17 cellular contexts compared by ENCODE assay signal in the genomic region with DNA sequence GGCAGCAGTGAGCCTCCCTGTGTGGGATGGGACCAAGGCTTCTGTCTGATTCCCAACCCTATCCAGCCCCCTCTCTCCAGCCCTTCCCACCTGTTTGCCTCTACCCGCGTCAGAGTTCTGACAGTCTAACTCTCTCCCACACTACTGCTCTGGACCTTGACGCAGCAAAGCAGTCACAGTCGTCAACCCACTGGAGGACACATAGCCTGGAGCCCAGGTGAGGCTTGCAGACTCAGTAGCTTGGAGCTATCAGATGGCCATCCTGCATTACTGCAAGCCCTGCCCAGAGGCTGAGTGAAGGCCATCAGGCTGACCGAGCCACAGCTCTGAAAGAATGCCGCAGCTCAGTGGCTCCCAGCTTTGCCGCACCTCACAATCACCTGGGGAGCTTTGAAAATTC. TPM values are rescaled to one million over a fixed set of nuclear protein-coding genes. Genes with fewer than 3 reads are reported as not detected.
A peak's percentile ranks its signal among the peaks of the same experiment; 100 is the strongest.
DNase-seq lines count a peak whose midpoint lies in the region; ATAC-seq and TF ChIP-seq lines count a peak whose summit lies in the region.
"Had no signal": no experiment of that assay in that cellular context is flagged by ENCODE, and none has a peak within 500 bp of the region (broad histone marks: within the 10 kb centered on the region; RNA-seq: fewer than 3 reads in every experiment).

No MANE protein-coding gene starts in this region.

- peaks cover 18% of the 10 kb centered on the region for H3K27me3 Mint-ChIP-seq in neural progenitor cell (ENCODE audit: insufficient read depth, low read depth)

- H3K4me2 ChIP-seq in neural progenitor cell, result no peak overlapping the region

- no peak for TF ChIP-seq CTCF in left ventricle myocardium inferior (IDR thresholded peaks at IDR 0.05; ENCODE audit: borderline replicate concordance)
- TF ChIP-seq CTCF in esophagus muscularis mucosa (IDR thresholded peaks at IDR 0.05), result no peak
- no peak for TF ChIP-seq CTCF in neural progenitor cell (IDR thresholded peaks at IDR 0.05)
- TF ChIP-seq CTCF in vagina (IDR thresholded peaks at IDR 0.05), result no peak
- no peak for TF ChIP-seq CTCF in foreskin fibroblast (IDR thresholded peaks at IDR 0.05; ENCODE audit: low read depth, low read length)

- H3K36me3 Mint-ChIP-seq in neural progenitor cell, result peaks cover 8% of the 10 kb centered on the region

- H3K4me1 ChIP-seq in left ventricle myocardium inferior, result peaks cover 85% of the 10 kb centered on the region
- H3K4me1 ChIP-seq in esophagus muscularis mucosa, result peaks cover 37 to 88% (median 85%) of the 10 kb centered on the region in 4 donors
- H3K4me1 ChIP-seq in neural progenitor cell, result peaks cover 46% of the 10 kb centered on the region
- peaks cover 91% of the 10 kb centered on the region for H3K4me1 ChIP-seq in vagina

- DNase-seq in left ventricle myocardium inferior, result no peak
- no peak for DNase-seq in Right ventricle myocardium superior
- DNase-seq in esophagus muscularis mucosa (ENCODE audit: extremely low spot score), result no peak
- DNase-seq in neural progenitor cell (ENCODE audit: low spot score), result no peak
- no peak for DNase-seq in vagina (ENCODE audit: extremely low spot score in 2 of 2)
- DNase-seq in stimulated activated naive CD8-positive, alpha-beta T cell treated with anti-CD3 and anti-CD28 coated beads, Interleukin-15, Interleukin-2, amounts not matched to agents 100 U/mL and 50 U/mL, for 24 hours, result no peak
- DNase-seq in foreskin fibroblast, result no peak
- no peak for DNase-seq in AML-193 (lab: John Stamatoyannopoulos, UW)
- DNase-seq: 8988T, COR-L47, DMS 273 treated with DMSO at 0.1 percent for 48 hours, NCI-H1048, NCI-H1436, NCI-H1930, NCI-H2171, NCI-H526 had no signal

- no peaks in the 10 kb centered on the region for H3K9me3 Mint-ChIP-seq in neural progenitor cell

- 83% methylated on average over 6 of the region's 7 CpGs for WGBS in esophagus muscularis mucosa

- peaks cover 19% of the 10 kb centered on the region for H4K20me1 ChIP-seq in neural progenitor cell (ENCODE audit: low read depth)

- H3K4me1 Mint-ChIP-seq in neural progenitor cell, result peaks cover 72% of the 10 kb centered on the region

- no peak for TF ChIP-seq EP300 in esophagus muscularis mucosa (IDR thresholded peaks at IDR 0.05)

- H3K9ac ChIP-seq in neural progenitor cell, result no peak overlapping the region

- H3K27ac ChIP-seq in left ventricle myocardium inferior (replicated peaks) (peak overlapping the region; percentile 88), esophagus muscularis mucosa (replicated peaks in 1 of 4) (peak overlapping the region in 3 of 4 donors; percentile 40 to 78 (median 54)), neural progenitor cell (no peak overlapping the region), vagina (peak overlapping the region; percentile 83)

- H3K9me3 ChIP-seq in left ventricle myocardium inferior (replicated peaks), result no peaks in the 10 kb centered on the region
- H3K9me3 ChIP-seq in esophagus muscularis mucosa, result no peaks in the 10 kb centered on the region
- H3K9me3 ChIP-seq in neural progenitor cell (ENCODE audit: low read depth), result no peaks in the 10 kb centered on the region
- no peaks in the 10 kb centered on the region for H3K9me3 ChIP-seq in vagina

- ATAC-seq in Right ventricle myocardium superior (ENCODE audit: poor library complexity), result no peak
- no peak for ATAC-seq in stimulated activated naive CD8-positive, alpha-beta T cell treated with anti-CD3 and anti-CD28 coated beads, Interleukin-15, Interleukin-2, amounts not matched to agents 100 U/mL and 50 U/mL, for 24 hours

- peak overlapping the region; percentile 78 for H3K4me3 ChIP-seq in left ventricle myocardium inferior
- H3K4me3 ChIP-seq in esophagus muscularis mucosa, result no peak overlapping the region
- no peak overlapping the region for H3K4me3 ChIP-seq in neural progenitor cell
- H3K4me3 ChIP-seq in vagina, result no peak overlapping the region
- H3K4me3 ChIP-seq in foreskin fibroblast (ENCODE audit: low read depth in 1 of 2, low read length in 2 of 2), result no peak overlapping the region

- intact Hi-C loops in left ventricle myocardium inferior (cut with micrococcal nuclease) (no loop called here), Right ventricle myocardium superior (cut with DNase I) (no loop called here), esophagus muscularis mucosa (cut with DNase I) (loop anchor here (5.0 kb wide), 1 partner anchor 37 kb away; no protein-coding TSS in a partner anchor), vagina (cut with DNase I) (no loop called here)

- peak overlapping the region; percentile 3 for H3K4me3 Mint-ChIP-seq in neural progenitor cell
- H3K4me3 Mint-ChIP-seq: B cell had no signal

- TF ChIP-seq POLR2A in esophagus muscularis mucosa (IDR thresholded peaks at IDR 0.05; ENCODE audit: low read depth), result no peak
- TF ChIP-seq POLR2A in vagina (IDR thresholded peaks at IDR 0.05), result no peak

- H3K36me3 ChIP-seq in left ventricle myocardium inferior, result no peaks in the 10 kb centered on the region
- H3K36me3 ChIP-seq in esophagus muscularis mucosa, result peaks cover 0 to 5% (median 2%) of the 10 kb centered on the region in 4 donors
- no peaks in the 10 kb centered on the region for H3K36me3 ChIP-seq in neural progenitor cell
- no peaks in the 10 kb centered on the region for H3K36me3 ChIP-seq in vagina

- H3F3A ChIP-seq in neural progenitor cell (ENCODE audit: low read depth), result peaks cover 17% of the 10 kb centered on the region

- H2AFZ ChIP-seq in neural progenitor cell (replicated peaks), result no peak overlapping the region

- H3K27ac Mint-ChIP-seq in neural progenitor cell, result no peak overlapping the region
- H3K27ac Mint-ChIP-seq: B cell had no signal

- H3K27me3 ChIP-seq in left ventricle myocardium inferior (ENCODE audit: low read depth) (peaks cover 7% of the 10 kb centered on the region), esophagus muscularis mucosa (no peaks in the 10 kb centered on the region), neural progenitor cell (peaks cover 83% of the 10 kb centered on the region), vagina (no peaks in the 10 kb centered on the region)

- H3K79me2 ChIP-seq in neural progenitor cell (ENCODE audit: low read depth), result no peaks in the 10 kb centered on the region

RNA-seq across cellular contexts. Expression of gene OAF, which starts 3.7 kb away (rescaled TPM):
- total RNA-seq in left ventricle myocardium inferior (23.7 TPM), Right ventricle myocardium superior (30.0 TPM), esophagus muscularis mucosa (10 to 100 TPM; 30.7 to 66.1 (median 58.1) TPM), neural progenitor cell (ENCODE audit: low replicate concordance) (0.46 and 0.47 TPM in 2 replicates), vagina (56.7 TPM)

RNA-seq across cellular contexts. Expression of gene POU2F3, which starts 25.4 kb away (rescaled TPM):
- total RNA-seq in left ventricle myocardium inferior (not detected), Right ventricle myocardium superior (not detected), esophagus muscularis mucosa (not detected), neural progenitor cell (ENCODE audit: low replicate concordance) (1.4 TPM in 1 of 2 replicates, not detected in the other), vagina (2.7 TPM)
- total RNA-seq: B cell had no signal

Comparison
In these comparisons a context has a peak if more than half of its experiments do, and no peak if none do; other contexts are left out.
1. RNA of gene OAF, which starts 3.7 kb away (total RNA-seq): 30.7 to 66.1 TPM in esophagus muscularis mucosa, 56.7 TPM in vagina (single experiment), 30.0 TPM in Right ventricle myocardium superior (single experiment) and 23.7 TPM in left ventricle myocardium inferior (single experiment); 0.46 to 0.47 TPM in neural progenitor cell; every median in the first group is over 10 times any median in the second.